In genomic region chr5:15746833-15747232, GRCh38 we compare ENCODE assay signal across 15 cellular contexts.
A peak's percentile ranks its signal among the peaks of the same experiment; 100 is the strongest.
DNase-seq lines count a peak whose midpoint lies in the region; ATAC-seq and TF ChIP-seq lines count a peak whose summit lies in the region.
"Had no signal": no experiment of that assay in that cellular context is flagged by ENCODE, and none has a peak within 500 bp of the region (broad histone marks: within the 10 kb centered on the region; RNA-seq: fewer than 3 reads in every experiment).

No MANE protein-coding gene starts in this region.

- H3K4me1 ChIP-seq in SJCRH30 (peaks cover 13% of the 10 kb centered on the region; the same call in 1 of the 2 replicates), left lung (no peaks in the 10 kb centered on the region)
- H3K4me1 ChIP-seq: A549, Caco-2 had no signal

- no peak overlapping the region for H3K4me3 Mint-ChIP-seq in CD4-positive, alpha-beta T cell
- H3K4me3 Mint-ChIP-seq in chondrocyte (ENCODE audit: unreplicated experiment), result no peak overlapping the region
- H3K4me3 Mint-ChIP-seq: CD14-positive monocyte; CD8-positive, alpha-beta memory T cell had no signal

- TF ChIP-seq CTCF in choroid plexus epithelial cell (conservative IDR thresholded peaks at IDR 0.05; ENCODE audit: low read depth, low read length) (no peak), left lung (IDR thresholded peaks at IDR 0.05) (no peak), chondrocyte (IDR thresholded peaks at IDR 0.05) (no peak)
- TF ChIP-seq CTCF in CD4-positive, alpha-beta T cell (IDR thresholded peaks at IDR 0.05), result no peak

- no peaks in the 10 kb centered on the region for H3K4me1 Mint-ChIP-seq in CD4-positive, alpha-beta T cell (ENCODE audit: low read depth)
- H3K4me1 Mint-ChIP-seq in chondrocyte (ENCODE audit: low read depth), result peaks cover 19% of the 10 kb centered on the region
- H3K4me1 Mint-ChIP-seq: CD14-positive monocyte; CD8-positive, alpha-beta memory T cell had no signal

- peak; percentile 19 for DNase-seq in COLO829 (ENCODE audit: low spot score)
- DNase-seq in SJCRH30, result peak; percentile 12 to 55
- peak; percentile 27 for DNase-seq in choroid plexus epithelial cell (ENCODE audit: low read depth)
- DNase-seq in left lung, result no peak
- DNase-seq in CD4-positive, alpha-beta T cell, result no peak
- no peak for DNase-seq in chondrocyte (ENCODE audit: low spot score)
- no peak for DNase-seq in activated naive CD4-positive, alpha-beta T cell treated with anti-CD3 and anti-CD28 coated beads, Interleukin-2, amount 50 U/mL, for 72 hours (ENCODE audit: low spot score in 2 of 2)
- no peak for DNase-seq in activated CD4-positive, alpha-beta T cell treated with anti-CD3 and anti-CD28 coated beads for 48 hours
- DNase-seq: AML-193; Caco-2; CD8-positive, alpha-beta memory T cell had no signal

- POLR2A ChIA-PET in CD4-positive, alpha-beta T cell (lab: Charles Lee), result no interaction called here

- H3K27me3 ChIP-seq in SJCRH30 (no peaks in the 10 kb centered on the region), left lung (no peaks in the 10 kb centered on the region)
- no peaks in the 10 kb centered on the region for H3K27me3 ChIP-seq in CD4-positive, alpha-beta T cell (ENCODE audit: control insufficient read depth, insufficient read depth, low read length)

- peak; percentile 69 for ATAC-seq in left lung
- ATAC-seq in CD4-positive, alpha-beta T cell (ENCODE audit: poor library complexity), result no peak
- ATAC-seq in activated naive CD4-positive, alpha-beta T cell treated with anti-CD3 and anti-CD28 coated beads, Interleukin-2, amount 50 U/mL, for 72 hours, result no peak
- ATAC-seq: A549 had no signal

- peaks cover 16% of the 10 kb centered on the region for H3K9me3 Mint-ChIP-seq in CD4-positive, alpha-beta T cell
- H3K9me3 Mint-ChIP-seq in chondrocyte (ENCODE audit: low read depth), result peaks cover 6% of the 10 kb centered on the region
- peaks cover 27 to 30% of the 10 kb centered on the region in 2 donors for H3K9me3 Mint-ChIP-seq in activated naive CD4-positive, alpha-beta T cell treated with anti-CD3 and anti-CD28 coated beads, Interleukin-2, amount 50 U/mL, for 72 hours

- peak overlapping the region; percentile 60 for H3K27ac ChIP-seq in SJCRH30
- no peak overlapping the region for H3K27ac ChIP-seq in left lung
- H3K27ac ChIP-seq in CD4-positive, alpha-beta T cell (ENCODE audit: low read depth, low read length), result no peak overlapping the region
- H3K27ac ChIP-seq: 22Rv1, A549 had no signal

- H3K4me3 ChIP-seq in SJCRH30 (no peak overlapping the region), choroid plexus epithelial cell (ENCODE audit: low read depth, low read length) (no peak overlapping the region), left lung (no peak overlapping the region)
- H3K4me3 ChIP-seq: A549, HAP-1 had no signal

- no peaks in the 10 kb centered on the region for H3K36me3 Mint-ChIP-seq in CD4-positive, alpha-beta T cell (ENCODE audit: low read depth)
- no peaks in the 10 kb centered on the region for H3K36me3 Mint-ChIP-seq in chondrocyte (ENCODE audit: low read depth)
- H3K36me3 Mint-ChIP-seq in activated naive CD4-positive, alpha-beta T cell treated with anti-CD3 and anti-CD28 coated beads, Interleukin-2, amount 50 U/mL, for 72 hours, result peaks cover 0 to 6% of the 10 kb centered on the region in 2 donors
- H3K36me3 Mint-ChIP-seq: CD14-positive monocyte; CD8-positive, alpha-beta memory T cell had no signal

- no peaks in the 10 kb centered on the region for H3K27me3 Mint-ChIP-seq in CD4-positive, alpha-beta T cell
- no peaks in the 10 kb centered on the region for H3K27me3 Mint-ChIP-seq in chondrocyte (ENCODE audit: low read depth)
- H3K27me3 Mint-ChIP-seq: CD8-positive, alpha-beta memory T cell had no signal

- H3K27ac Mint-ChIP-seq in CD4-positive, alpha-beta T cell, result no peak overlapping the region
- no peak overlapping the region for H3K27ac Mint-ChIP-seq in chondrocyte (ENCODE audit: unreplicated experiment)
- H3K27ac Mint-ChIP-seq in activated naive CD4-positive, alpha-beta T cell treated with anti-CD3 and anti-CD28 coated beads, Interleukin-2, amount 50 U/mL, for 72 hours, result no peak overlapping the region
- H3K27ac Mint-ChIP-seq: CD14-positive monocyte; CD8-positive, alpha-beta memory T cell had no signal

- intact Hi-C loops in left lung (cut with DNase I), result no loop called here
- intact Hi-C loops in CD4-positive, alpha-beta T cell (cut with DNase I, micrococcal nuclease), result no loop called here

- H3K9me3 ChIP-seq in SJCRH30 (replicated peaks) (no peaks in the 10 kb centered on the region), left lung (peaks cover 0 to 9% of the 10 kb centered on the region in 2 donors)
- peaks cover 8% of the 10 kb centered on the region for H3K9me3 ChIP-seq in CD4-positive, alpha-beta T cell (ENCODE audit: control insufficient read depth, low read length)
- H3K9me3 ChIP-seq: A549, Caco-2, HAP-1 had no signal

- H3K36me3 ChIP-seq in SJCRH30 (no peaks in the 10 kb centered on the region), left lung (no peaks in the 10 kb centered on the region)
- H3K36me3 ChIP-seq: HAP-1 had no signal

- CTCF ChIA-PET in CD4-positive, alpha-beta T cell (lab: Charles Lee), result no interaction called here

Comparison
In these comparisons a context has a peak if more than half of its experiments do, and no peak if none do; other contexts are left out.
1. DNase-seq: peak in COLO829 (single experiment), SJCRH30 (2 of 2) and choroid plexus epithelial cell (single experiment); none in left lung (0 of 2), CD4-positive, alpha-beta T cell (0 of 10), chondrocyte (single experiment), activated naive CD4-positive, alpha-beta T cell treated with anti-CD3 and anti-CD28 coated beads, Interleukin-2, amount 50 U/mL, for 72 hours (0 of 2) and activated CD4-positive, alpha-beta T cell treated with anti-CD3 and anti-CD28 coated beads for 48 hours (single experiment).